Comparison of ENCODE assay signal across 30 cellular contexts in the genomic region with DNA sequence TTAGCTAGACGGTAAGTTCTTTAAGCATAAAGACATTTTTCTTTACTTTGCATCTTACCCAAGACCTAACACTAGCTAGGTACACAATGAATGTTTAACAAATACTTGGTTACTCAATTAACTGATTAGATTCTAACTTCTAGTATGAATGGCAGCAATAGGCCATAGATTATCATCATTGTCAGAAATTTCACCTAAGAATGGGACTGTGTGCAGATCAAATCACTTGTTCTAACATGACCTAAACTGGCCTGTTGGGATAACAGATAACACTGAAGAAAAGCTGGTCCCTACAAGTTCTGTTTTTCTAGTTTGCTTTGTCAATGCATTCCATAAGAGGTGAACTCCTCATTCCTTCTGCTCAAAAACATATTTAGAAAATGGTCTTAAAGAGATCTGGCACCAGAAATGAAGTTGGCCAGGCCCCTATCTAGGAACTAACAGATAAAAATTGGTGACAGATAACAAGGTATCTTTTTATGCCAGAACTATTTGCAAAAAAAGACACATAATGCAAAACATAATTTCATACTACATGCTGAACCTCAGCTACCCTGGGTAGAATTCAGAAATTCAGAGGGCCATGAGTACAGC.
DNase-seq lines count a peak whose midpoint lies in the region; ATAC-seq and TF ChIP-seq lines count a peak whose summit lies in the region.
"Had no signal": no experiment of that assay in that cellular context is flagged by ENCODE, and none has a peak within 500 bp of the region (broad histone marks: within the 10 kb centered on the region; RNA-seq: fewer than 3 reads in every experiment).

No MANE protein-coding gene starts in this region.

- H3K4me2 ChIP-seq in mammary epithelial cell (ENCODE audit: insufficient read depth, low read depth, low read length) (peak overlapping the region; percentile 53), neural progenitor cell (no peak overlapping the region)
- H3K4me2 ChIP-seq: GM23338 had no signal

- H3K27me3 ChIP-seq in mammary epithelial cell (ENCODE audit: insufficient read depth, low read length) = no peaks in the 10 kb centered on the region
- H3K27me3 ChIP-seq in vagina = no peaks in the 10 kb centered on the region
- H3K27me3 ChIP-seq in heart left ventricle = no peaks in the 10 kb centered on the region
- no peaks in the 10 kb centered on the region for H3K27me3 ChIP-seq in neural progenitor cell
- H3K27me3 ChIP-seq: body of pancreas, pancreas, right lobe of liver, tibial nerve had no signal

- CTCF ChIA-PET in mammary epithelial cell (lab: Charles Lee; ENCODE audit: low non-redundant PET) = no interaction called here

- intact Hi-C loops in mammary epithelial cell (cut with micrococcal nuclease) (no loop called here), vagina (cut with DNase I) (no loop called here), heart left ventricle (cut with DNase I) (no loop called here)

- peaks cover 17% of the 10 kb centered on the region for H3K4me1 ChIP-seq in mammary epithelial cell (ENCODE audit: insufficient read depth, low read length)
- peaks cover 68% of the 10 kb centered on the region for H3K4me1 ChIP-seq in vagina
- H3K4me1 ChIP-seq in heart left ventricle = peaks cover 0 to 59% (median 27%) of the 10 kb centered on the region in 12 donors
- H3K4me1 ChIP-seq in neural progenitor cell = peaks cover 5% of the 10 kb centered on the region

- no TSS peak for BruUV-seq in mammary epithelial cell (replicated peaks; lab: Mats Ljungman, UMichigan)

- no peaks in the 10 kb centered on the region for H4K20me1 ChIP-seq in mammary epithelial cell (ENCODE audit: insufficient read depth, low read length)
- H4K20me1 ChIP-seq in neural progenitor cell (ENCODE audit: low read depth) = no peaks in the 10 kb centered on the region

- 95% methylated on average over 1 of the region's 1 CpG for WGBS in mammary epithelial cell (ENCODE audit: low coverage, missing lambda C conversion rate)
- 92 to 100% (median 95%) methylated on average over 1 of the region's 1 CpG for WGBS in heart left ventricle, 4 donors

- no peak overlapping the region for H3K27ac Mint-ChIP-seq in neural progenitor cell
- H3K27ac Mint-ChIP-seq: CD8-positive, alpha-beta T cell; GM23338; natural killer cell treated with Interleukin-12 subunit alpha and Interleukin-12 subunit beta and Interleukin-15 and Interleukin-18, amount 100 ng/mL, for 72 hours had no signal

- no peaks in the 10 kb centered on the region for H3F3A ChIP-seq in neural progenitor cell (ENCODE audit: low read depth)

- no peak for TF ChIP-seq CTCF in mammary epithelial cell (conservative IDR thresholded peaks at IDR 0.05 in 1 of 2, IDR thresholded peaks at IDR 0.05 in 1 of 2; ENCODE audit: extremely low read depth in 1 of 2, insufficient read depth in 1 of 2, low read depth in 1 of 2, low read length in 2 of 2)
- no peak for TF ChIP-seq CTCF in vagina (IDR thresholded peaks at IDR 0.05)
- no peak for TF ChIP-seq CTCF in heart left ventricle (IDR thresholded peaks at IDR 0.05)
- no peak for TF ChIP-seq CTCF in neural progenitor cell (IDR thresholded peaks at IDR 0.05)

- H3K4me3 ChIP-seq in mammary epithelial cell (replicated peaks in 1 of 3; ENCODE audit: insufficient read depth in 1 of 3, low read depth in 2 of 3, low read length in 3 of 3) = no peak overlapping the region
- no peak overlapping the region for H3K4me3 ChIP-seq in vagina
- H3K4me3 ChIP-seq in heart left ventricle = no peak overlapping the region
- H3K4me3 ChIP-seq in neural progenitor cell = no peak overlapping the region
- H3K4me3 ChIP-seq: body of pancreas, GM23338, pancreas, right lobe of liver, tibial nerve had no signal

- H3K4me3 Mint-ChIP-seq in neural progenitor cell = no peak overlapping the region
- H3K4me3 Mint-ChIP-seq: CD8-positive, alpha-beta T cell; GM23338; natural killer cell treated with Interleukin-12 subunit alpha and Interleukin-12 subunit beta and Interleukin-15 and Interleukin-18, amount 100 ng/mL, for 72 hours; stimulated activated naive CD8-positive, alpha-beta T cell treated with anti-CD3 and anti-CD28 coated beads, Interleukin-15, amount 100 ng/mL, for 72 hours had no signal

- ATAC-seq in left lobe of liver = peak; percentile 47
- ATAC-seq in heart left ventricle = no peak
- ATAC-seq: body of pancreas; CD8-positive, alpha-beta T cell; GM23338; natural killer cell treated with Interleukin-12 subunit alpha and Interleukin-12 subunit beta and Interleukin-15 and Interleukin-18, amount 100 ng/mL, for 72 hours; stimulated activated naive CD8-positive, alpha-beta T cell treated with anti-CD3 and anti-CD28 coated beads, Interleukin-15, amount 100 ng/mL, for 72 hours had no signal

- no peaks in the 10 kb centered on the region for H3K9me3 Mint-ChIP-seq in neural progenitor cell
- H3K9me3 Mint-ChIP-seq: CD8-positive, alpha-beta T cell; GM23338; natural killer cell treated with Interleukin-12 subunit alpha and Interleukin-12 subunit beta and Interleukin-15 and Interleukin-18, amount 100 ng/mL, for 72 hours; stimulated activated naive CD8-positive, alpha-beta T cell treated with anti-CD3 and anti-CD28 coated beads, Interleukin-15, amount 100 ng/mL, for 72 hours had no signal

- H3K9ac ChIP-seq in mammary epithelial cell (ENCODE audit: insufficient read depth, low read length) (no peak overlapping the region), neural progenitor cell (no peak overlapping the region)

- H3K36me3 ChIP-seq in mammary epithelial cell (ENCODE audit: insufficient read depth, low read length) = no peaks in the 10 kb centered on the region
- no peaks in the 10 kb centered on the region for H3K36me3 ChIP-seq in vagina
- no peaks in the 10 kb centered on the region for H3K36me3 ChIP-seq in heart left ventricle
- H3K36me3 ChIP-seq in neural progenitor cell = no peaks in the 10 kb centered on the region
- H3K36me3 ChIP-seq: pancreas, right lobe of liver, tibial nerve had no signal

- H3K9me3 ChIP-seq in mammary epithelial cell (replicated peaks; ENCODE audit: insufficient read depth, low read length) (no peaks in the 10 kb centered on the region), vagina (no peaks in the 10 kb centered on the region), heart left ventricle (no peaks in the 10 kb centered on the region), neural progenitor cell (ENCODE audit: low read depth) (no peaks in the 10 kb centered on the region)
- H3K9me3 ChIP-seq: body of pancreas, pancreas, right lobe of liver, tibial nerve had no signal

- peaks cover 7% of the 10 kb centered on the region for H3K27me3 Mint-ChIP-seq in neural progenitor cell (ENCODE audit: insufficient read depth, low read depth)
- H3K27me3 Mint-ChIP-seq: natural killer cell treated with Interleukin-12 subunit alpha and Interleukin-12 subunit beta and Interleukin-15 and Interleukin-18, amount 100 ng/mL, for 72 hours; stimulated activated naive CD8-positive, alpha-beta T cell treated with anti-CD3 and anti-CD28 coated beads, Interleukin-15, amount 100 ng/mL, for 72 hours had no signal

- peak; percentile 46 for DNase-seq in SIG-M5 treated with dmso at 0.1 percent for 504 hours (lab: John Stamatoyannopoulos, UW; ENCODE audit: unreplicated experiment)
- no peak for DNase-seq in SIG-M5 (lab: John Stamatoyannopoulos, UW)
- DNase-seq in mammary epithelial cell = peak; percentile 35
- no peak for DNase-seq in left lobe of liver (ENCODE audit: low spot score)
- no peak for DNase-seq in vagina (ENCODE audit: extremely low spot score in 2 of 2)
- DNase-seq in heart left ventricle = no peak
- no peak for DNase-seq in NCI-H748 treated with DMSO at 0.1 percent for 48 hours (lab: John Stamatoyannopoulos, UW)
- no peak for DNase-seq in neural progenitor cell (ENCODE audit: low spot score)
- DNase-seq: activated CD4-positive, alpha-beta T cell treated with anti-CD3 and anti-CD28 coated beads, Interleukin-2, amount 50 U/mL, for 48 hours; activated CD8-positive, alpha-beta memory T cell treated with anti-CD3 and anti-CD28 coated beads, Interleukin-2, amount 50 U/mL, for 48 hours; activated effector memory CD4-positive, alpha-beta T cell treated with anti-CD3 and anti-CD28 coated beads, Interleukin-2, amount 50 U/mL, for 16 hours; AML-193; body of pancreas; CD8-positive, alpha-beta T cell; effector CD8-positive, alpha-beta T cell; GDM1; islet precursor cell; NCI-H1694 treated with DMSO at 0.1 percent for 48 hours; NCI-H2171; NCI-H524 treated with DMSO at 0.1 percent for 48 hours; pancreas; right lobe of liver; stimulated activated CD4-positive, alpha-beta T cell treated with anti-CD3 and anti-CD28 coated beads, Interleukin-15, amount 100 ng/mL, for 24 hours; stimulated activated naive CD8-positive, alpha-beta T cell treated with anti-CD3 and anti-CD28 coated beads, Interleukin-15, amount 100 ng/mL, for 72 hours; T-helper 9 cell had no signal

- TF ChIP-seq POLR2A in vagina (IDR thresholded peaks at IDR 0.05) (no peak), heart left ventricle (IDR thresholded peaks at IDR 0.05) (no peak)

- no peak overlapping the region for H2AFZ ChIP-seq in mammary epithelial cell (ENCODE audit: low read depth, low read length)
- no peak overlapping the region for H2AFZ ChIP-seq in neural progenitor cell (replicated peaks)
- H2AFZ ChIP-seq: GM23338 had no signal

- no peaks in the 10 kb centered on the region for H3K36me3 Mint-ChIP-seq in neural progenitor cell

- H3K79me2 ChIP-seq in mammary epithelial cell (ENCODE audit: insufficient read depth, low read length) (no peaks in the 10 kb centered on the region), neural progenitor cell (ENCODE audit: low read depth) (no peaks in the 10 kb centered on the region)

- peaks cover 30% of the 10 kb centered on the region for H3K4me1 Mint-ChIP-seq in neural progenitor cell

- in situ Hi-C loops in mammary epithelial cell (cut with MboI; ENCODE audit: low sequenced_read_pairs in 2 of 2) = no loop called here

- dilution Hi-C loops in mammary epithelial cell (cut with HindIII; ENCODE audit: low sequenced_read_pairs) = no loop called here

- H3K27ac ChIP-seq in mammary epithelial cell (ENCODE audit: insufficient read depth, low read depth, low read length) = no peak overlapping the region
- H3K27ac ChIP-seq in vagina = peak overlapping the region; percentile 54
- H3K27ac ChIP-seq in heart left ventricle = peak overlapping the region in 1 of 12 donors; percentile 29
- no peak overlapping the region for H3K27ac ChIP-seq in neural progenitor cell
- H3K27ac ChIP-seq: 22Rv1, body of pancreas, pancreas, right lobe of liver, RWPE1 had no signal

Comparison
In these comparisons a context has a peak if more than half of its experiments do, and no peak if none do; other contexts are left out.
1. DNase-seq: peak in SIG-M5 treated with dmso at 0.1 percent for 504 hours (single experiment) and mammary epithelial cell (single experiment); none in SIG-M5 (single experiment), left lobe of liver (single experiment), vagina (0 of 2), heart left ventricle (0 of 5), NCI-H748 treated with DMSO at 0.1 percent for 48 hours (single experiment) and neural progenitor cell (single experiment).